Comparison of ENCODE assay signal across 12 cellular contexts in the genomic region with DNA sequence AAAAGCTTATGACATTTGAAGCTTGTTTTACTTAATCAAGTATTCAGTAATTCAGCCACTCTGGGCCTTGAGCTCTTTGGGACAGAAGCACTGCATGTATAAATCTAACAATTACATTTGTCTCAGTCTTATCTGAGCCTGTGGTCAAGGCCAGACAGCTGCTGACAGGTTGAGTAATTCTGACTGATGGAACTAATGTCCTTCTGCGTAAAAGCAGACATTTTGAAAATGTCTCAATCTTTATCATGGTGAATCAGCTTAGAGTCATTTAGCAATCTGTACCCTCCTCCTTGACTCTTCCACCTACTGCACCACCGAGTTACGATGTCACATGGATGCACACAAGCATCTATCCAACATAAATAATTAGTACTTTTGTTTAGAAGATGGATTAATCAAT.
DNase-seq lines count a peak whose midpoint lies in the region; TF ChIP-seq lines count a peak whose summit lies in the region.
"Had no signal": no experiment of that assay in that cellular context is flagged by ENCODE, and none has a peak within 500 bp of the region (broad histone marks: within the 10 kb centered on the region; RNA-seq: fewer than 3 reads in every experiment).

No MANE protein-coding gene starts in this region.

- no peak for TF ChIP-seq EP300 in ovary (IDR thresholded peaks at IDR 0.05)

- H3K9ac ChIP-seq in parathyroid adenoma = no peak overlapping the region

- TF ChIP-seq CTCF in epithelial cell of esophagus (IDR thresholded peaks at IDR 0.05; ENCODE audit: insufficient read depth, low read depth, low read length, missing control alignments) = no peak
- TF ChIP-seq CTCF in parathyroid adenoma (IDR thresholded peaks at IDR 0.05) = no peak
- TF ChIP-seq CTCF in ovary (IDR thresholded peaks at IDR 0.05) = no peak

- H2AFZ ChIP-seq in parathyroid adenoma = peak overlapping the region; percentile 33

- intact Hi-C loops in ovary (cut with DNase I) = no loop called here

- H3K27me3 ChIP-seq in parathyroid adenoma (ENCODE audit: control insufficient read depth, insufficient read depth, low read length) (no peaks in the 10 kb centered on the region), ovary (no peaks in the 10 kb centered on the region)

- WGBS in ovary, 3 donors = 64 to 80% (median 77%) methylated on average over 3 of the region's 3 CpGs

- DNase-seq in HK-2 (ENCODE audit: unreplicated experiment) (peak; percentile 24), epithelial cell of esophagus (ENCODE audit: low read depth) (peak; percentile 63), activated gamma-delta T cell (lab: John Stamatoyannopoulos, UW) (no peak), ovary (no peak), T-helper 9 cell (no peak), NCI-H146 treated with DMSO at 0.1 percent for 48 hours (lab: John Stamatoyannopoulos, UW; ENCODE audit: unreplicated experiment) (no peak)
- DNase-seq: activated gamma-delta T cell treated with Interleukin-2 at 50 U/mL for 16 hours; effector memory CD4-positive, alpha-beta T cell; NCI-H748 treated with DMSO at 0.1 percent for 48 hours had no signal

- H3K36me3 ChIP-seq in parathyroid adenoma (ENCODE audit: control insufficient read depth, insufficient read depth, low read length) = no peaks in the 10 kb centered on the region
- no peaks in the 10 kb centered on the region for H3K36me3 ChIP-seq in ovary
- H3K36me3 ChIP-seq: prostate gland had no signal

- no peak overlapping the region for H3K4me2 ChIP-seq in parathyroid adenoma (ENCODE audit: low read length)

- no peaks in the 10 kb centered on the region for H3K79me2 ChIP-seq in parathyroid adenoma

- no peak for TF ChIP-seq POLR2A in ovary (IDR thresholded peaks at IDR 0.05)

- no peak overlapping the region for H3K27ac ChIP-seq in parathyroid adenoma
- H3K27ac ChIP-seq in ovary = no peak overlapping the region
- H3K27ac ChIP-seq: prostate gland had no signal

- H3K4me3 ChIP-seq in epithelial cell of esophagus (ENCODE audit: low read length) (no peak overlapping the region), parathyroid adenoma (ENCODE audit: low read depth, low read length) (no peak overlapping the region), ovary (no peak overlapping the region)
- H3K4me3 ChIP-seq: prostate gland had no signal

- no peaks in the 10 kb centered on the region for H3K9me3 ChIP-seq in parathyroid adenoma (ENCODE audit: control insufficient read depth, low read length)
- H3K9me3 ChIP-seq in ovary = no peaks in the 10 kb centered on the region
- H3K9me3 ChIP-seq: prostate gland had no signal

- H3K4me1 ChIP-seq in parathyroid adenoma = no peaks in the 10 kb centered on the region
- no peaks in the 10 kb centered on the region for H3K4me1 ChIP-seq in ovary (ENCODE audit: insufficient read depth)
- H3K4me1 ChIP-seq: prostate gland had no signal

TF ChIP-seq in PFSK-1, 5 proteins besides CTCF, POLR2A, EP300 and RAD21:
- TF ChIP-seq SIN3A (IDR thresholded peaks at IDR 0.05; ENCODE audit: borderline replicate concordance, insufficient read depth, low read length) (peak; percentile 89; the same call in 1 of the 2 replicates), FOXP2 (optimal IDR thresholded peaks at IDR 0.05; ENCODE audit: borderline replicate concordance, extremely low read depth, extremely low read length, insufficient read depth) (peak; percentile 56), TAF1 (IDR thresholded peaks at IDR 0.05; ENCODE audit: borderline replicate concordance, insufficient read depth, low read length) (peak; percentile 73; the same call in 1 of the 2 replicates), POLR2AphosphoS5 (IDR thresholded peaks at IDR 0.05; ENCODE audit: low read depth, low read length) (peak; percentile 47)
- TF ChIP-seq, protein P1, sequence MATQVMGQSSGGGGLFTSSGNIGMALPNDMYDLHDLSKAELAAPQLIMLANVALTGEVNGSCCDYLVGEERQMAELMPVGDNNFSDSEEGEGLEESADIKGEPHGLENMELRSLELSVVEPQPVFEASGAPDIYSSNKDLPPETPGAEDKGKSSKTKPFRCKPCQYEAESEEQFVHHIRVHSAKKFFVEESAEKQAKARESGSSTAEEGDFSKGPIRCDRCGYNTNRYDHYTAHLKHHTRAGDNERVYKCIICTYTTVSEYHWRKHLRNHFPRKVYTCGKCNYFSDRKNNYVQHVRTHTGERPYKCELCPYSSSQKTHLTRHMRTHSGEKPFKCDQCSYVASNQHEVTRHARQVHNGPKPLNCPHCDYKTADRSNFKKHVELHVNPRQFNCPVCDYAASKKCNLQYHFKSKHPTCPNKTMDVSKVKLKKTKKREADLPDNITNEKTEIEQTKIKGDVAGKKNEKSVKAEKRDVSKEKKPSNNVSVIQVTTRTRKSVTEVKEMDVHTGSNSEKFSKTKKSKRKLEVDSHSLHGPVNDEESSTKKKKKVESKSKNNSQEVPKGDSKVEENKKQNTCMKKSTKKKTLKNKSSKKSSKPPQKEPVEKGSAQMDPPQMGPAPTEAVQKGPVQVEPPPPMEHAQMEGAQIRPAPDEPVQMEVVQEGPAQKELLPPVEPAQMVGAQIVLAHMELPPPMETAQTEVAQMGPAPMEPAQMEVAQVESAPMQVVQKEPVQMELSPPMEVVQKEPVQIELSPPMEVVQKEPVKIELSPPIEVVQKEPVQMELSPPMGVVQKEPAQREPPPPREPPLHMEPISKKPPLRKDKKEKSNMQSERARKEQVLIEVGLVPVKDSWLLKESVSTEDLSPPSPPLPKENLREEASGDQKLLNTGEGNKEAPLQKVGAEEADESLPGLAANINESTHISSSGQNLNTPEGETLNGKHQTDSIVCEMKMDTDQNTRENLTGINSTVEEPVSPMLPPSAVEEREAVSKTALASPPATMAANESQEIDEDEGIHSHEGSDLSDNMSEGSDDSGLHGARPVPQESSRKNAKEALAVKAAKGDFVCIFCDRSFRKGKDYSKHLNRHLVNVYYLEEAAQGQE (IDR thresholded peaks at IDR 0.05; ENCODE audit: insufficient read depth in 1 of 2, low read depth in 2 of 2, low read length in 2 of 2) = peak in 1 of 2 experiments; percentile 76; a peak in 2 of 4 replicates

Comparison
In these comparisons a context has a peak if more than half of its experiments do, and no peak if none do; other contexts are left out.
1. DNase-seq: peak in HK-2 (single experiment) and epithelial cell of esophagus (single experiment); none in activated gamma-delta T cell (single experiment), ovary (0 of 5), T-helper 9 cell (single experiment) and NCI-H146 treated with DMSO at 0.1 percent for 48 hours (single experiment).